ENCODE assay signal across 1 cellular context in the genomic region with DNA sequence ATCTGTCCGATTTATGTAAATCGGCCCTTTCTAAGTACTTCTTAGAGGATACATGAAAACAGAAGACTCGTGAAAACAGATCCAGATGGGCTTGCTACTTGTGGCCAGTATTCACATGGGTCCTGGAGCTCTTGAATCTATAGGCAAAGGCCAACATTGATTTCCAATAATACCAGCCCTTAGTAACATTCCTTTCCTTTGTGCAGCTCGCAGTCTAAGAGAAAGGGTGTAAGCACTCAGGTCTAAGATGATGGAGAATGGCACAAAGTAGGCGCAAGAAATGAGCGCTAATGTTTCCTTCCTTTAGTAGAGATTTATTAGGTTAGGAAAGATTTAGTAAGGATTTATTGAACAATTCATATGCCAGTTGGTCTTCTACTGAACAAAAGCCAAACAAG.
TF ChIP-seq lines count a peak whose summit lies in the region.

No MANE protein-coding gene starts in this region.

TF ChIP-seq in neural cell, 6 proteins besides CTCF, POLR2A, EP300 and RAD21 (continued from another document):
- TF ChIP-seq, protein P1, sequence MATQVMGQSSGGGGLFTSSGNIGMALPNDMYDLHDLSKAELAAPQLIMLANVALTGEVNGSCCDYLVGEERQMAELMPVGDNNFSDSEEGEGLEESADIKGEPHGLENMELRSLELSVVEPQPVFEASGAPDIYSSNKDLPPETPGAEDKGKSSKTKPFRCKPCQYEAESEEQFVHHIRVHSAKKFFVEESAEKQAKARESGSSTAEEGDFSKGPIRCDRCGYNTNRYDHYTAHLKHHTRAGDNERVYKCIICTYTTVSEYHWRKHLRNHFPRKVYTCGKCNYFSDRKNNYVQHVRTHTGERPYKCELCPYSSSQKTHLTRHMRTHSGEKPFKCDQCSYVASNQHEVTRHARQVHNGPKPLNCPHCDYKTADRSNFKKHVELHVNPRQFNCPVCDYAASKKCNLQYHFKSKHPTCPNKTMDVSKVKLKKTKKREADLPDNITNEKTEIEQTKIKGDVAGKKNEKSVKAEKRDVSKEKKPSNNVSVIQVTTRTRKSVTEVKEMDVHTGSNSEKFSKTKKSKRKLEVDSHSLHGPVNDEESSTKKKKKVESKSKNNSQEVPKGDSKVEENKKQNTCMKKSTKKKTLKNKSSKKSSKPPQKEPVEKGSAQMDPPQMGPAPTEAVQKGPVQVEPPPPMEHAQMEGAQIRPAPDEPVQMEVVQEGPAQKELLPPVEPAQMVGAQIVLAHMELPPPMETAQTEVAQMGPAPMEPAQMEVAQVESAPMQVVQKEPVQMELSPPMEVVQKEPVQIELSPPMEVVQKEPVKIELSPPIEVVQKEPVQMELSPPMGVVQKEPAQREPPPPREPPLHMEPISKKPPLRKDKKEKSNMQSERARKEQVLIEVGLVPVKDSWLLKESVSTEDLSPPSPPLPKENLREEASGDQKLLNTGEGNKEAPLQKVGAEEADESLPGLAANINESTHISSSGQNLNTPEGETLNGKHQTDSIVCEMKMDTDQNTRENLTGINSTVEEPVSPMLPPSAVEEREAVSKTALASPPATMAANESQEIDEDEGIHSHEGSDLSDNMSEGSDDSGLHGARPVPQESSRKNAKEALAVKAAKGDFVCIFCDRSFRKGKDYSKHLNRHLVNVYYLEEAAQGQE (IDR thresholded peaks at IDR 0.05; ENCODE audit: borderline replicate concordance) = no peak
- TF ChIP-seq MXI1 (conservative IDR thresholded peaks at IDR 0.05; ENCODE audit: poor library complexity, severe bottlenecking) (no peak), EZH2 (IDR thresholded peaks at IDR 0.05; ENCODE audit: borderline replicate concordance, insufficient read depth, low read length, poor library complexity, severe bottlenecking) (no peak), SMC3 (conservative IDR thresholded peaks at IDR 0.05; ENCODE audit: poor library complexity) (no peak), TAF1 (IDR thresholded peaks at IDR 0.05; ENCODE audit: low read depth) (no peak)
